ENCODE assay signal across 14 cellular contexts in the genomic region with DNA sequence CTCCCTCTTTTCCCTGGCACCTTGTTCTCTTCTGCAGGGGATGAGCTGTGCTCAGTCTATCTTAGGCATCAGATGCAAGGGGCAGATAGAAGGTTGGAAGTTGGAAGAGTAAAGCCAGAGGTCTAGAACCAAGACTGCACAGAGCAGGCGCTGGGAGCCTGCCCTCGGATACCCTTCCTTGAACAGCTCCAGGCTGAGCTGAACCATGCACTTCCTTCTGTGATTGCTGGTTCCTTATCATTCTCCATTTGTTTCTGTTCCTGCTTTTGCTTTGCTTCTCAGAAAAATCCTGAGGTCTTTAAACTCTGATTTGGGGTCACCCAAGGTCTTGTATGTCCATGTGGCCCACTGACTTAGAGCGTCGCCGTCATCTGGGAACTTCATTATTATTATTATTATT.
"Had no signal": no experiment of that assay in that cellular context is flagged by ENCODE, and none has a peak within 500 bp of the region (broad histone marks: within the 10 kb centered on the region; RNA-seq: fewer than 3 reads in every experiment).

No MANE protein-coding gene starts in this region.

- H3K4me3 ChIP-seq: esophagus squamous epithelium, thyroid gland had no signal

- H3K9me3 Mint-ChIP-seq: activated CD8-positive, alpha-beta T cell treated with anti-CD3 and anti-CD28 coated beads for 36 hours; activated naive CD4-positive, alpha-beta T cell treated with anti-CD3 and anti-CD28 coated beads, Interleukin-2, amount 10 ng/mL, durations not matched to agents 7 days and 5 days; effector memory CD8-positive, alpha-beta T cell; nephron progenitor cell; WTC11 had no signal

- H3K27me3 Mint-ChIP-seq: activated CD8-positive, alpha-beta T cell treated with anti-CD3 and anti-CD28 coated beads for 36 hours; activated naive CD4-positive, alpha-beta T cell treated with anti-CD3 and anti-CD28 coated beads, Interleukin-2, amount 10 ng/mL, durations not matched to agents 7 days and 5 days; effector memory CD8-positive, alpha-beta T cell had no signal

- H3K27me3 ChIP-seq: esophagus squamous epithelium, thyroid gland had no signal

- H3K36me3 ChIP-seq: esophagus squamous epithelium, thyroid gland had no signal

- H3K4me3 Mint-ChIP-seq: activated CD8-positive, alpha-beta T cell treated with anti-CD3 and anti-CD28 coated beads for 36 hours; activated naive CD4-positive, alpha-beta T cell treated with anti-CD3 and anti-CD28 coated beads, Interleukin-2, amount 10 ng/mL, durations not matched to agents 7 days and 5 days; effector memory CD8-positive, alpha-beta T cell; nephron progenitor cell; WTC11 had no signal

- ATAC-seq: activated CD8-positive, alpha-beta T cell treated with anti-CD3 and anti-CD28 coated beads for 36 hours; effector memory CD8-positive, alpha-beta T cell; WTC11 had no signal

- DNase-seq: activated CD4-positive, alpha-beta T cell treated with anti-CD3 and anti-CD28 coated beads for 48 hours; activated CD8-positive, alpha-beta T cell treated with anti-CD3 and anti-CD28 coated beads for 36 hours; activated effector memory CD4-positive, alpha-beta T cell treated with Interleukin-2 at 50 U/mL for 16 hours; activated naive CD4-positive, alpha-beta T cell treated with anti-CD3 and anti-CD28 coated beads, Interleukin-2, amount 10 ng/mL, durations not matched to agents 7 days and 5 days; activated T-cell treated with anti-CD3 and anti-CD28 coated beads, Interleukin-2, amount 50 U/mL, for 1 hour; effector memory CD8-positive, alpha-beta T cell; esophagus squamous epithelium; left cardiac atrium; midbrain; nephron progenitor cell; nucleus accumbens; stimulated activated naive CD4-positive, alpha-beta T cell treated with Interleukin-2 at 50 U/mL for 16 hours; thyroid gland had no signal

- H3K36me3 Mint-ChIP-seq: WTC11 had no signal

- H3K27ac ChIP-seq: esophagus squamous epithelium, thyroid gland had no signal

- H3K4me1 Mint-ChIP-seq: activated naive CD4-positive, alpha-beta T cell treated with anti-CD3 and anti-CD28 coated beads, Interleukin-2, amount 10 ng/mL, durations not matched to agents 7 days and 5 days had no signal

- H3K9me3 ChIP-seq: esophagus squamous epithelium, thyroid gland had no signal

- H3K27ac Mint-ChIP-seq: activated naive CD4-positive, alpha-beta T cell treated with anti-CD3 and anti-CD28 coated beads, Interleukin-2, amount 10 ng/mL, durations not matched to agents 7 days and 5 days; nephron progenitor cell; WTC11 had no signal

- H3K4me1 ChIP-seq: esophagus squamous epithelium, thyroid gland had no signal
